In genomic region chr3:47343471-47343971, GRCh38 we compare ENCODE assay signal across 21 cellular contexts. TPM values are rescaled to one million over a fixed set of nuclear protein-coding genes. Genes with fewer than 3 reads are reported as not detected.
DNase-seq lines count a peak whose midpoint lies in the region; ATAC-seq, FAIRE-seq and TF ChIP-seq lines count a peak whose summit lies in the region.
"Had no signal": no experiment of that assay in that cellular context is flagged by ENCODE, and none has a peak within 500 bp of the region (broad histone marks: within the 10 kb centered on the region; RNA-seq: fewer than 3 reads in every experiment).

No MANE protein-coding gene starts in this region.

- no peak overlapping the region for H3K4me3 ChIP-seq in bronchial epithelial cell (ENCODE audit: low read depth, low read length)
- H3K4me3 ChIP-seq: BLaER1, HAP-1 had no signal

- ATAC-seq in activated naive CD8-positive, alpha-beta T cell treated with anti-CD3 and anti-CD28 coated beads, Interleukin-2, amount 50 U/mL, for 24 hours = peak; percentile 52
- peak; percentile 14 for ATAC-seq in stimulated activated effector memory CD8-positive, alpha-beta T cell treated with anti-CD3 and anti-CD28 coated beads, Interleukin-12 subunit alpha, Interleukin-12 subunit beta, amount 100 ng/mL, for 72 hours
- ATAC-seq: CD8-positive, alpha-beta T cell had no signal

- peak; percentile 50 for FAIRE-seq in bronchial epithelial cell (lab: Jason Lieb, UNC)
- FAIRE-seq: G401.6, GM12892, H54 had no signal

- H3K27ac Mint-ChIP-seq in activated naive CD8-positive, alpha-beta T cell treated with anti-CD3 and anti-CD28 coated beads, Interleukin-2, amount 50 U/mL, for 24 hours = no peak overlapping the region
- no peak overlapping the region for H3K27ac Mint-ChIP-seq in activated naive CD8-positive, alpha-beta T cell treated with anti-CD3 and anti-CD28 coated beads for 36 hours
- no peak overlapping the region for H3K27ac Mint-ChIP-seq in stimulated activated effector memory CD8-positive, alpha-beta T cell treated with anti-CD3 and anti-CD28 coated beads, Interleukin-12 subunit alpha, Interleukin-12 subunit beta, amount 100 ng/mL, for 72 hours
- H3K27ac Mint-ChIP-seq: B cell, HFFc6 had no signal

- peaks cover 50% of the 10 kb centered on the region for H3K36me3 Mint-ChIP-seq in activated naive CD8-positive, alpha-beta T cell treated with anti-CD3 and anti-CD28 coated beads, Interleukin-2, amount 50 U/mL, for 24 hours (ENCODE audit: low read depth)
- peaks cover 18% of the 10 kb centered on the region for H3K36me3 Mint-ChIP-seq in activated naive CD8-positive, alpha-beta T cell treated with anti-CD3 and anti-CD28 coated beads for 36 hours
- peaks cover 50% of the 10 kb centered on the region for H3K36me3 Mint-ChIP-seq in stimulated activated effector memory CD8-positive, alpha-beta T cell treated with anti-CD3 and anti-CD28 coated beads, Interleukin-12 subunit alpha, Interleukin-12 subunit beta, amount 100 ng/mL, for 72 hours

- no peak for DNase-seq in activated naive CD8-positive, alpha-beta T cell treated with anti-CD3 and anti-CD28 coated beads, Interleukin-2, amount 50 U/mL, for 24 hours
- no peak for DNase-seq in activated naive CD8-positive, alpha-beta T cell treated with anti-CD3 and anti-CD28 coated beads for 36 hours
- DNase-seq in NCI-H2171 treated with DMSO at 0.1 percent for 48 hours (lab: John Stamatoyannopoulos, UW) = peak; percentile 43
- DNase-seq in bronchial epithelial cell (ENCODE audit: low read depth) = no peak
- DNase-seq in stimulated activated effector memory CD8-positive, alpha-beta T cell treated with anti-CD3 and anti-CD28 coated beads, Interleukin-12 subunit alpha, Interleukin-12 subunit beta, amount 100 ng/mL, for 72 hours (ENCODE audit: low spot score in 2 of 2) = no peak
- no peak for DNase-seq in AG20443 (ENCODE audit: low spot score)
- DNase-seq in A172 (ENCODE audit: low spot score) = no peak
- DNase-seq: 8988T; Caco-2; CD4-positive, CD25-positive, alpha-beta regulatory T cell; CD8-positive, alpha-beta T cell; DMS153; DND-41; GOT3; HFFc6 had no signal

- H3K36me3 ChIP-seq in bronchial epithelial cell (ENCODE audit: control insufficient read depth, insufficient read depth, low read length) = peaks cover 9% of the 10 kb centered on the region

- H3K9me3 Mint-ChIP-seq in activated naive CD8-positive, alpha-beta T cell treated with anti-CD3 and anti-CD28 coated beads, Interleukin-2, amount 50 U/mL, for 24 hours = no peaks in the 10 kb centered on the region
- no peaks in the 10 kb centered on the region for H3K9me3 Mint-ChIP-seq in activated naive CD8-positive, alpha-beta T cell treated with anti-CD3 and anti-CD28 coated beads for 36 hours
- H3K9me3 Mint-ChIP-seq in stimulated activated effector memory CD8-positive, alpha-beta T cell treated with anti-CD3 and anti-CD28 coated beads, Interleukin-12 subunit alpha, Interleukin-12 subunit beta, amount 100 ng/mL, for 72 hours = no peaks in the 10 kb centered on the region
- H3K9me3 Mint-ChIP-seq: CD4-positive, CD25-positive, alpha-beta regulatory T cell; CD8-positive, alpha-beta T cell; HFFc6 had no signal

- H3K4me1 Mint-ChIP-seq in activated naive CD8-positive, alpha-beta T cell treated with anti-CD3 and anti-CD28 coated beads, Interleukin-2, amount 50 U/mL, for 24 hours = peaks cover 8% of the 10 kb centered on the region
- peaks cover 5% of the 10 kb centered on the region for H3K4me1 Mint-ChIP-seq in activated naive CD8-positive, alpha-beta T cell treated with anti-CD3 and anti-CD28 coated beads for 36 hours
- H3K4me1 Mint-ChIP-seq in stimulated activated effector memory CD8-positive, alpha-beta T cell treated with anti-CD3 and anti-CD28 coated beads, Interleukin-12 subunit alpha, Interleukin-12 subunit beta, amount 100 ng/mL, for 72 hours = no peaks in the 10 kb centered on the region

- H3K4me3 Mint-ChIP-seq in activated naive CD8-positive, alpha-beta T cell treated with anti-CD3 and anti-CD28 coated beads, Interleukin-2, amount 50 U/mL, for 24 hours = no peak overlapping the region
- H3K4me3 Mint-ChIP-seq in activated naive CD8-positive, alpha-beta T cell treated with anti-CD3 and anti-CD28 coated beads for 36 hours = no peak overlapping the region
- no peak overlapping the region for H3K4me3 Mint-ChIP-seq in stimulated activated effector memory CD8-positive, alpha-beta T cell treated with anti-CD3 and anti-CD28 coated beads, Interleukin-12 subunit alpha, Interleukin-12 subunit beta, amount 100 ng/mL, for 72 hours
- H3K4me3 Mint-ChIP-seq: B cell; CD4-positive, CD25-positive, alpha-beta regulatory T cell; CD8-positive, alpha-beta T cell; HFFc6 had no signal

- H3K27me3 Mint-ChIP-seq in activated naive CD8-positive, alpha-beta T cell treated with anti-CD3 and anti-CD28 coated beads, Interleukin-2, amount 50 U/mL, for 24 hours = no peaks in the 10 kb centered on the region
- no peaks in the 10 kb centered on the region for H3K27me3 Mint-ChIP-seq in activated naive CD8-positive, alpha-beta T cell treated with anti-CD3 and anti-CD28 coated beads for 36 hours
- H3K27me3 Mint-ChIP-seq: B cell; CD4-positive, CD25-positive, alpha-beta regulatory T cell had no signal

- H3K27me3 ChIP-seq in bronchial epithelial cell (ENCODE audit: control insufficient read depth, insufficient read depth, low read length) = no peaks in the 10 kb centered on the region
- H3K27me3 ChIP-seq: BLaER1 had no signal

- TF ChIP-seq CTCF in bronchial epithelial cell (IDR thresholded peaks at IDR 0.05; ENCODE audit: insufficient read depth, low read length, severe bottlenecking) = no peak

RNA-seq across cellular contexts. Expression of gene PTPN23, which starts 37.3 kb away (rescaled TPM):
- total RNA-seq in activated naive CD8-positive, alpha-beta T cell treated with anti-CD3 and anti-CD28 coated beads for 36 hours = 10 to 100 TPM; 25.9 to 30.3 TPM
- total RNA-seq in bronchial epithelial cell = 12.6 and 12.7 TPM in 2 replicates
- total RNA-seq in A172 (2014; rRNA removed; shearing (Covaris generic)) = 12.1 and 15.1 TPM in 2 replicates
